ENCODE assay signal across 19 cellular contexts in the genomic region with DNA sequence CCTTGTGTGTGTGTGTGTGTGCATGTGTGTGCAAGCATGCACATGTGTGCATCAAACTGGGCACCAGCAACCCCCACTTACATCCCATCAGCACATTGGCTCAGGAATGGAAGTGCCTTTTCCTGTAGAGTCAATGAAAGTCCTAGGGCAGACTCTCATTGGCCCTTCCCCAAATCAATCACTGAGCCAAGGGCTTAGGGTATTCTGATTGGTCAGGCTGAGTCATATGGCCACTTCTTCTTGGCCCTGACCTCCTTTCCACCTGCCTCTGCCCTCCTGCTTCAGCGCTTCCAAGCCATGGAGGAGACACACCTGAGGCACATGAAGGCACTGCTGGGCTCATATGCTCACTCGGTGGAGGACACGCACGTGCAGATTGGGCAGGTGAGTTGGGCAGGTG. TPM values are rescaled to one million over a fixed set of nuclear protein-coding genes. Genes with fewer than 3 reads are reported as not detected.
DNase-seq lines count a peak whose midpoint lies in the region; ATAC-seq, FAIRE-seq and TF ChIP-seq lines count a peak whose summit lies in the region.
"Had no signal": no experiment of that assay in that cellular context is flagged by ENCODE, and none has a peak within 500 bp of the region (broad histone marks: within the 10 kb centered on the region; RNA-seq: fewer than 3 reads in every experiment).

No MANE protein-coding gene starts in this region.

- H3K27me3 ChIP-seq in astrocyte (ENCODE audit: insufficient read depth, low read length) = no peaks in the 10 kb centered on the region
- H3K27me3 ChIP-seq in testis = no peaks in the 10 kb centered on the region
- no peaks in the 10 kb centered on the region for H3K27me3 ChIP-seq in BE2C
- H3K27me3 ChIP-seq: BLaER1 had no signal

- no peaks in the 10 kb centered on the region for H3K9me3 Mint-ChIP-seq in activated naive CD4-positive, alpha-beta T cell treated with anti-CD3 and anti-CD28 coated beads, Interleukin-2, amount 50 U/mL, for 72 hours
- H3K9me3 Mint-ChIP-seq in astrocyte (ENCODE audit: unreplicated experiment) = no peaks in the 10 kb centered on the region
- H3K9me3 Mint-ChIP-seq: activated CD4-positive, alpha-beta T cell treated with anti-CD3 and anti-CD28 coated beads, Interleukin-2, amount 10 ng/mL, durations not matched to agents 7 days and 5 days; naive B cell had no signal

- H3K36me3 ChIP-seq in astrocyte (ENCODE audit: insufficient read depth, low read length) (no peaks in the 10 kb centered on the region), testis (ENCODE audit: low read depth, missing control alignments) (no peaks in the 10 kb centered on the region), BE2C (no peaks in the 10 kb centered on the region)
- H3K36me3 ChIP-seq: left ventricle myocardium inferior had no signal

- H3K27ac Mint-ChIP-seq in activated naive CD4-positive, alpha-beta T cell treated with anti-CD3 and anti-CD28 coated beads, Interleukin-2, amount 50 U/mL, for 72 hours = peak overlapping the region in 1 of 2 donors; percentile 75
- H3K27ac Mint-ChIP-seq in astrocyte (ENCODE audit: unreplicated experiment) = no peak overlapping the region
- H3K27ac Mint-ChIP-seq: activated CD4-positive, alpha-beta T cell treated with anti-CD3 and anti-CD28 coated beads, Interleukin-2, amount 10 ng/mL, durations not matched to agents 7 days and 5 days had no signal

- H3K9me3 ChIP-seq in astrocyte (ENCODE audit: insufficient read depth, low read depth, low read length) (no peaks in the 10 kb centered on the region), testis (no peaks in the 10 kb centered on the region), BE2C (no peaks in the 10 kb centered on the region)
- H3K9me3 ChIP-seq: BLaER1, left ventricle myocardium inferior had no signal

- H3K4me3 ChIP-seq in astrocyte (ENCODE audit: insufficient read depth, low read depth, low read length) = no peak overlapping the region
- no peak overlapping the region for H3K4me3 ChIP-seq in testis
- H3K4me3 ChIP-seq in BE2C (ENCODE audit: low read depth, low read length) = no peak overlapping the region
- H3K4me3 ChIP-seq: BLaER1, left ventricle myocardium inferior had no signal

- no peak for TF ChIP-seq CTCF in astrocyte (IDR thresholded peaks at IDR 0.05; ENCODE audit: insufficient read depth, low read depth, low read length)
- no peak for TF ChIP-seq CTCF in testis (IDR thresholded peaks at IDR 0.05)
- TF ChIP-seq CTCF in BE2C (IDR thresholded peaks at IDR 0.05; ENCODE audit: low read depth, low read length) = no peak

- H3K27ac ChIP-seq in astrocyte (ENCODE audit: low read depth, low read length) = no peak overlapping the region
- H3K27ac ChIP-seq in testis = no peak overlapping the region
- H3K27ac ChIP-seq: BLaER1, left ventricle myocardium inferior had no signal

- no peak overlapping the region for H3K9ac ChIP-seq in astrocyte (ENCODE audit: low read length)
- H3K9ac ChIP-seq: BLaER1 had no signal

- no peaks in the 10 kb centered on the region for H3K4me1 Mint-ChIP-seq in astrocyte (ENCODE audit: low read depth, unreplicated experiment)

- H3K36me3 Mint-ChIP-seq in activated naive CD4-positive, alpha-beta T cell treated with anti-CD3 and anti-CD28 coated beads, Interleukin-2, amount 50 U/mL, for 72 hours = peaks cover 7 to 23% of the 10 kb centered on the region in 2 donors
- H3K36me3 Mint-ChIP-seq in astrocyte (ENCODE audit: low read depth, unreplicated experiment) = no peaks in the 10 kb centered on the region

- peak; percentile 37 to 63 for ATAC-seq in activated naive CD4-positive, alpha-beta T cell treated with anti-CD3 and anti-CD28 coated beads, Interleukin-2, amount 50 U/mL, for 72 hours

- intact Hi-C loops in testis (cut with DNase I; ENCODE audit: low total_unique reads) = no loop called here

- H3K4me2 ChIP-seq in astrocyte (ENCODE audit: low read length) = no peak overlapping the region
- H3K4me2 ChIP-seq: BLaER1 had no signal

- DNase-seq in activated naive CD4-positive, alpha-beta T cell treated with anti-CD3 and anti-CD28 coated beads, Interleukin-2, amount 50 U/mL, for 72 hours (ENCODE audit: low spot score in 2 of 2) = no peak
- no peak for DNase-seq in activated naive CD4-positive, alpha-beta T cell treated with Interleukin-2 at 50 U/mL for 16 hours
- DNase-seq in M059J (ENCODE audit: low read depth) (peak; percentile 49), astrocyte (ENCODE audit: low read depth) (no peak), testis (peak; percentile 42), NCI-H774 (lab: John Stamatoyannopoulos, UW) (no peak), HCEC 1CT (no peak), BE2C (no peak)
- DNase-seq: activated CD4-positive, alpha-beta T cell treated with anti-CD3 and anti-CD28 coated beads, Interleukin-2, amount 10 ng/mL, durations not matched to agents 7 days and 5 days; activated effector memory CD4-positive, alpha-beta T cell treated with anti-CD3 and anti-CD28 coated beads, Interleukin-2, amount 50 U/mL, for 16 hours; hippocampal formation; left ventricle myocardium inferior; naive B cell; NCI-H345; T-helper 1 cell had no signal

- peaks cover 21% of the 10 kb centered on the region for H3K27me3 Mint-ChIP-seq in astrocyte (ENCODE audit: low read depth, unreplicated experiment)
- H3K27me3 Mint-ChIP-seq: activated CD4-positive, alpha-beta T cell treated with anti-CD3 and anti-CD28 coated beads, Interleukin-2, amount 10 ng/mL, durations not matched to agents 7 days and 5 days; naive B cell had no signal

- H3K4me1 ChIP-seq in astrocyte (ENCODE audit: insufficient read depth, low read length) = no peaks in the 10 kb centered on the region
- H3K4me1 ChIP-seq in testis = no peaks in the 10 kb centered on the region
- peaks cover 3% of the 10 kb centered on the region; the same call in 1 of the 2 replicates for H3K4me1 ChIP-seq in BE2C
- H3K4me1 ChIP-seq: left ventricle myocardium inferior had no signal

- no peaks in the 10 kb centered on the region for H4K20me1 ChIP-seq in astrocyte (ENCODE audit: insufficient read depth, low read length)

- no peaks in the 10 kb centered on the region for H3K79me2 ChIP-seq in astrocyte (ENCODE audit: insufficient read depth, low read length)

- H3K4me3 Mint-ChIP-seq in astrocyte (ENCODE audit: unreplicated experiment) = peak overlapping the region; percentile 54
- H3K4me3 Mint-ChIP-seq: activated CD4-positive, alpha-beta T cell treated with anti-CD3 and anti-CD28 coated beads, Interleukin-2, amount 10 ng/mL, durations not matched to agents 7 days and 5 days; naive B cell had no signal

- no peak for TF ChIP-seq POLR2A in testis (IDR thresholded peaks at IDR 0.05)

- WGBS in testis, 2 donors = 88 to 100% methylated on average over 4 of the region's 4 CpGs

- H2AFZ ChIP-seq in astrocyte (ENCODE audit: low read depth, low read length) = no peak overlapping the region

- no peak for FAIRE-seq in astrocyte (lab: Jason Lieb, UNC)

RNA-seq across cellular contexts. Expression of a gene that starts 20.9 kb away (rescaled TPM):
- total RNA-seq in activated naive CD4-positive, alpha-beta T cell treated with anti-CD3 and anti-CD28 coated beads, Interleukin-2, amount 50 U/mL, for 72 hours = 10 to 100 TPM; 62.0 to 81.4 TPM
- 0.20 and 2.1 TPM in 2 replicates for total RNA-seq in M059J (2014; rRNA removed; shearing (Covaris generic))
- 1.7 and 2.0 TPM in 2 replicates for total RNA-seq in astrocyte
- 10 to 100 TPM; 12.8 to 15.6 TPM for total RNA-seq in testis
- polyA plus RNA-seq in testis (ENCODE audit: insufficient read depth, low read depth, low replicate concordance) = 9.8 TPM
- polyA plus RNA-seq in BE2C (2012; ENCODE audit: insufficient read depth, insufficient read length, low read depth) = 7.0 TPM

RNA-seq across cellular contexts. Expression of a gene that starts 22.8 kb away (rescaled TPM):
- total RNA-seq in activated naive CD4-positive, alpha-beta T cell treated with anti-CD3 and anti-CD28 coated beads, Interleukin-2, amount 50 U/mL, for 72 hours = under 1 TPM; 0.30 to 0.41 TPM
- total RNA-seq in M059J (2014; rRNA removed; shearing (Covaris generic)) = 0.20 TPM in 1 of 2 replicates, not detected in the other
- total RNA-seq in astrocyte (0.36 TPM in 1 of 2 replicates, not detected in the other), testis (under 1 TPM; 0.19 to 0.71 TPM)
- polyA plus RNA-seq in testis (ENCODE audit: insufficient read depth, low read depth, low replicate concordance) = 0.63 TPM
- polyA plus RNA-seq in BE2C (2012; ENCODE audit: insufficient read depth, insufficient read length, low read depth) = not detected
- total RNA-seq: G401, left ventricle myocardium inferior had no signal

RNA-seq across cellular contexts. Expression of a gene that starts 49.1 kb away (rescaled TPM):
- 10 to 100 TPM in 1 of 2 donors, 1 to 10 TPM in 1; 6.3 to 10.5 TPM for total RNA-seq in activated naive CD4-positive, alpha-beta T cell treated with anti-CD3 and anti-CD28 coated beads, Interleukin-2, amount 50 U/mL, for 72 hours
- total RNA-seq in M059J (2014; rRNA removed; shearing (Covaris generic)) = not detected in 2 replicates
- total RNA-seq in astrocyte (not detected in 2 replicates), testis (100 to 1,000 TPM in 1 of 2 donors, 10 to 100 TPM in 1; 39.0 to 183 TPM)
- 1,477 TPM for polyA plus RNA-seq in testis (ENCODE audit: insufficient read depth, low read depth, low replicate concordance)
- not detected for polyA plus RNA-seq in BE2C (2012; ENCODE audit: insufficient read depth, insufficient read length, low read depth)
- total RNA-seq: G401, left ventricle myocardium inferior, posterior vena cava, subcutaneous adipose tissue had no signal

RNA-seq across cellular contexts. Expression of a gene that starts 52.9 kb away (rescaled TPM):
- total RNA-seq in activated naive CD4-positive, alpha-beta T cell treated with anti-CD3 and anti-CD28 coated beads, Interleukin-2, amount 50 U/mL, for 72 hours = 10 to 100 TPM; 57.8 to 65.8 TPM
- 16.8 and 17.0 TPM in 2 replicates for total RNA-seq in M059J (2014; rRNA removed; shearing (Covaris generic))
- total RNA-seq in astrocyte (72.3 and 82.2 TPM in 2 replicates), testis (100 to 1,000 TPM in 1 of 2 donors, 10 to 100 TPM in 1; 95.5 to 106 TPM)
- polyA plus RNA-seq in testis (ENCODE audit: insufficient read depth, low read depth, low replicate concordance) = 123 TPM
- polyA plus RNA-seq in BE2C (2012; ENCODE audit: insufficient read depth, insufficient read length, low read depth) = 288 TPM

Comparison
In these comparisons a context has a peak if more than half of its experiments do, and no peak if none do; other contexts are left out.
1. DNase-seq: peak in M059J (single experiment) and testis (single experiment); none in activated naive CD4-positive, alpha-beta T cell treated with anti-CD3 and anti-CD28 coated beads, Interleukin-2, amount 50 U/mL, for 72 hours (0 of 2), activated naive CD4-positive, alpha-beta T cell treated with Interleukin-2 at 50 U/mL for 16 hours (single experiment), astrocyte (single experiment), NCI-H774 (single experiment), HCEC 1CT (single experiment) and BE2C (single experiment).